Comparison of ENCODE assay signal across 9 cellular contexts in genomic region chr12:121802485-121802842, GRCh38. TPM values are rescaled to one million over a fixed set of nuclear protein-coding genes. Genes with fewer than 3 reads are reported as not detected.
DNase-seq lines count a peak whose midpoint lies in the region; ATAC-seq, FAIRE-seq and TF ChIP-seq lines count a peak whose summit lies in the region.
"Had no signal": no experiment of that assay in that cellular context is flagged by ENCODE, and none has a peak within 500 bp of the region (broad histone marks: within the 10 kb centered on the region; RNA-seq: fewer than 3 reads in every experiment).

No MANE protein-coding gene starts in this region.

- H3K23ac ChIP-seq in H9 (ENCODE audit: insufficient read length, low read depth, low read length) = no peak overlapping the region

- peak overlapping the region; percentile 75 to 87 (median 81) for H3K4me3 ChIP-seq in skeletal muscle tissue (ENCODE audit: low read length in 3 of 3)

- H3K4ac ChIP-seq in H9 (ENCODE audit: low read depth, low read length) = no peak overlapping the region; the same call in 1 of the 2 replicates

- H3K9me3 Mint-ChIP-seq in H9 = no peaks in the 10 kb centered on the region

- ATAC-seq in T-helper 17 cell (no peak), foreskin keratinocyte (no peak), HG03097 (IDR thresholded peaks at IDR 0.05; ENCODE audit: low FRiP score, unreplicated experiment) (no peak)

- TF ChIP-seq CTCF in H9 (conservative IDR thresholded peaks at IDR 0.05) (no peak), foreskin keratinocyte (conservative IDR thresholded peaks at IDR 0.05) (no peak)

- H3K9me3 ChIP-seq in H9 (ENCODE audit: control insufficient read depth, low read depth, low read length) (no peaks in the 10 kb centered on the region), T-helper 17 cell (ENCODE audit: control insufficient read depth, low read length, poor library complexity, severe bottlenecking) (no peaks in the 10 kb centered on the region), skeletal muscle tissue (ENCODE audit: control insufficient read depth in 3 of 3, low read length in 3 of 3) (no peaks in the 10 kb centered on the region)

- WGBS in H9 (ENCODE audit: extremely low coverage, insufficient read length, low lambda C conversion rate) = no CpG with 5 or more reads among the region's 1 CpG

- no peaks in the 10 kb centered on the region; the same call in 1 of the 2 replicates for H3K27me3 Mint-ChIP-seq in H9 (ENCODE audit: low read depth)
- H3K27me3 Mint-ChIP-seq in T-helper 17 cell = no peaks in the 10 kb centered on the region

- H3K4me3 Mint-ChIP-seq in H9 (peak overlapping the region; percentile 82 to 83), T-helper 17 cell (peak overlapping the region; percentile 99)

- H3K79me2 ChIP-seq in H9 (ENCODE audit: insufficient read depth, low read length) = no peaks in the 10 kb centered on the region; the same call in 1 of the 2 replicates

- peak overlapping the region; percentile 93 for H4K5ac ChIP-seq in H9 (ENCODE audit: insufficient read length, low read depth, low read length)

- H3K4me1 ChIP-seq in H9 (ENCODE audit: insufficient read depth, low read length) = peaks cover 6% of the 10 kb centered on the region; the same call in 1 of the 2 replicates
- H3K4me1 ChIP-seq in foreskin keratinocyte = peaks cover 29% of the 10 kb centered on the region
- peaks cover 39 to 46% (median 45%) of the 10 kb centered on the region in 3 donors for H3K4me1 ChIP-seq in skeletal muscle tissue (ENCODE audit: control insufficient read depth in 3 of 3, insufficient read depth in 3 of 3, low read length in 3 of 3)

- H2BK5ac ChIP-seq in H9 (ENCODE audit: insufficient read length, low read length) = peak overlapping the region; percentile 99

- H3K9ac ChIP-seq in H9 (ENCODE audit: extremely low read depth, insufficient read length, low read length) (peak overlapping the region; percentile 100), skeletal muscle tissue (ENCODE audit: low read depth in 1 of 3, low read length in 3 of 3) (peak overlapping the region; percentile 99 to 100 (median 99))

- H3K4me1 Mint-ChIP-seq in H9 = peaks cover 43 to 50% of the 10 kb centered on the region in 2 experiments
- H3K4me1 Mint-ChIP-seq in T-helper 17 cell = peaks cover 52% of the 10 kb centered on the region

- H3K36me3 ChIP-seq in skeletal muscle tissue (ENCODE audit: control insufficient read depth in 3 of 3, insufficient read depth in 3 of 3, low read length in 3 of 3) = peaks cover 2 to 5% (median 2%) of the 10 kb centered on the region in 3 donors

- no peaks in the 10 kb centered on the region for H3K27me3 ChIP-seq in H9 (ENCODE audit: insufficient read depth, low read length)
- no peaks in the 10 kb centered on the region for H3K27me3 ChIP-seq in foreskin keratinocyte
- H3K27me3 ChIP-seq in skeletal muscle tissue (ENCODE audit: control insufficient read depth in 3 of 3, insufficient read depth in 3 of 3, low read length in 3 of 3) = no peaks in the 10 kb centered on the region

- peak overlapping the region; percentile 58; the same call in 1 of the 2 replicates for H3K14ac ChIP-seq in H9 (ENCODE audit: insufficient read depth, low read length)

- H3K4me2 ChIP-seq in H9 (ENCODE audit: insufficient read depth, insufficient read length, low read length) = peak overlapping the region; percentile 98

- no peak overlapping the region for H3T11ph ChIP-seq in H9 (ENCODE audit: low read length)

- DNase-seq in H9 (no peak), T-helper 17 cell (no peak), foreskin keratinocyte (no peak), glomerular visceral epithelial cell (ENCODE audit: extremely low spot score) (no peak), HTR-8/SVneo (ENCODE audit: insufficient read length, low spot score) (no peak), kidney tubule cell (ENCODE audit: low spot score) (no peak)

- FAIRE-seq in HTR-8/SVneo (lab: Jason Lieb, UNC) = no peak

- peak overlapping the region; percentile 98 for H3K56ac ChIP-seq in H9 (ENCODE audit: insufficient read length, low read depth, low read length)

- no peak overlapping the region for H4K8ac ChIP-seq in H9 (replicated peaks; ENCODE audit: insufficient read length, low read depth, low read length)

- H3K27ac Mint-ChIP-seq in H9 (peak overlapping the region; percentile 98 to 100 (median 100)), T-helper 17 cell (peak overlapping the region; percentile 99)

- H2BK120ac ChIP-seq in H9 (ENCODE audit: low read depth, low read length, poor library complexity, severe bottlenecking) = peak overlapping the region; percentile 52

- peak overlapping the region; percentile 79 for H3K18ac ChIP-seq in H9 (ENCODE audit: insufficient read length, low read depth, low read length)

- H3K23me2 ChIP-seq in H9 (ENCODE audit: insufficient read length, low read depth, low read length, poor library complexity, severe bottlenecking) = peaks cover 27% of the 10 kb centered on the region

- peak overlapping the region; percentile 55 for H2BK12ac ChIP-seq in H9 (ENCODE audit: insufficient read length, low read depth, low read length)

- no peak overlapping the region for H2BK20ac ChIP-seq in H9 (ENCODE audit: low read depth, low read length, poor library complexity, severe bottlenecking)

- no peaks in the 10 kb centered on the region for H4K20me1 ChIP-seq in H9 (ENCODE audit: control insufficient read depth, insufficient read depth, insufficient read length)

- H3K79me1 ChIP-seq in H9 (ENCODE audit: insufficient read depth, low read depth, low read length, poor library complexity, severe bottlenecking) = no peaks in the 10 kb centered on the region

- H2AFZ ChIP-seq in H9 (ENCODE audit: low read length) = no peak overlapping the region

- peak overlapping the region; percentile 99 for H3K27ac ChIP-seq in H9 (ENCODE audit: insufficient read length, low read depth, low read length)
- peak overlapping the region; percentile 95 for H3K27ac ChIP-seq in foreskin keratinocyte
- peak overlapping the region; percentile 100 for H3K27ac ChIP-seq in skeletal muscle tissue (ENCODE audit: low read depth, low read length)

- no peak overlapping the region for H2BK15ac ChIP-seq in H9 (ENCODE audit: low read depth, low read length)

- no peak overlapping the region for H4K91ac ChIP-seq in H9 (ENCODE audit: insufficient read length, low read depth, low read length)

- H2AK5ac ChIP-seq in H9 (ENCODE audit: insufficient read length, low read length) = peak overlapping the region; percentile 98

- H3K36me3 Mint-ChIP-seq in H9 (ENCODE audit: insufficient read depth in 1 of 3, low read depth in 3 of 3) (peaks cover 18 to 34% (median 28%) of the 10 kb centered on the region in 3 experiments), T-helper 17 cell (ENCODE audit: low read depth) (peaks cover 18% of the 10 kb centered on the region)

RNA-seq across cellular contexts. Expression of gene SETD1B, which starts 1.3 kb away (rescaled TPM):
- total RNA-seq in H9 (2021) = 38.2 and 40.4 TPM in 2 replicates
- 10 to 100 TPM; 54.5 to 64.1 TPM for total RNA-seq in T-helper 17 cell
- 5.5 and 6.1 TPM in 2 replicates for total RNA-seq in foreskin keratinocyte
- 2.2 and 2.6 TPM in 2 replicates for polyA plus RNA-seq in foreskin keratinocyte
- 2.1 TPM for total RNA-seq in skeletal muscle tissue

RNA-seq across cellular contexts. Expression of gene RHOF, which starts 9.0 kb away (rescaled TPM):
- total RNA-seq in H9 (2021) (29.1 and 29.3 TPM in 2 replicates), T-helper 17 cell (100 to 1,000 TPM; 121 to 122 TPM), foreskin keratinocyte (5.0 and 5.5 TPM in 2 replicates), skeletal muscle tissue (2.1 TPM)
- 4.8 and 6.0 TPM in 2 replicates for polyA plus RNA-seq in foreskin keratinocyte

RNA-seq across cellular contexts. Expression of gene HPD, which starts 56.2 kb away (rescaled TPM):
- total RNA-seq in H9 (2021) (0.22 TPM in 1 of 2 replicates, not detected in the other), T-helper 17 cell (not detected), foreskin keratinocyte (not detected in 2 replicates), skeletal muscle tissue (not detected)
- not detected in 2 replicates for polyA plus RNA-seq in foreskin keratinocyte
- total RNA-seq: HT-29 had no signal
